Comparison of ENCODE assay signal across 14 cellular contexts in the genomic region with DNA sequence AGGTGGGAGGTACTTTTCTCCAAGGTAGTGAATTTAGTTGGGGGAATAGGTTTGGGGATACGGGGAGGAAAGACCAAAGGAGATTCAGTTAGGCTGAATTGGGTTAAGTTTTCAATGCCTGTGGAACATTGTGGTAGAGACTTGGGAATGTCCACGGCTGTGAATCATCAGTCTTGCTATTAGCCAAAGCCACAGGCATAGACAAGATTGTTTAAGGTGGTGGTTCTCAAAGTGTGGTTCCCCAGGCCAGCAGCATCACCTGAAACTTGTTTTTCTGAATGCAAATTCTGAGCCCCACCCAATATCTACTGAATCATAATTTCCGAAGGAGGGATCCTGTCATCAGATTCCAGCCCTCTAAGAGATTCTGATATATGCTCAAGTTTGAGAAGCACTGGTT.
DNase-seq lines count a peak whose midpoint lies in the region; ATAC-seq and TF ChIP-seq lines count a peak whose summit lies in the region.
"Had no signal": no experiment of that assay in that cellular context is flagged by ENCODE, and none has a peak within 500 bp of the region (broad histone marks: within the 10 kb centered on the region; RNA-seq: fewer than 3 reads in every experiment).

No MANE protein-coding gene starts in this region.

- peak; percentile 15 for DNase-seq in EL
- DNase-seq in RWPE2 (ENCODE audit: low spot score), result no peak
- DNase-seq in epithelial cell of esophagus (ENCODE audit: low read depth), result peak; percentile 68
- DNase-seq in renal cortical epithelial cell (ENCODE audit: low read depth), result peak; percentile 60
- no peak for DNase-seq in T-helper 1 cell
- DNase-seq in Kasumi-1 (lab: John Stamatoyannopoulos, UW), result no peak
- no peak for DNase-seq in DMS153 (lab: John Stamatoyannopoulos, UW)
- DNase-seq: Caco-2; CD4-positive, CD25-positive, alpha-beta regulatory T cell; NCI-H1436; NCI-H2029; NCI-H2171; NCI-H446 had no signal

- H3K9me3 ChIP-seq in RWPE2 (ENCODE audit: severe bottlenecking), result no peaks in the 10 kb centered on the region
- H3K9me3 ChIP-seq: Caco-2 had no signal

- H3K4me1 ChIP-seq in RWPE2 (ENCODE audit: insufficient read depth, poor library complexity, severe bottlenecking), result no peaks in the 10 kb centered on the region
- H3K4me1 ChIP-seq: Caco-2 had no signal

- no peaks in the 10 kb centered on the region for H3K36me3 ChIP-seq in RWPE2 (ENCODE audit: low read depth)

- no peak for TF ChIP-seq CTCF in RWPE2 (IDR thresholded peaks at IDR 0.05; ENCODE audit: poor library complexity, severe bottlenecking)
- TF ChIP-seq CTCF in epithelial cell of esophagus (IDR thresholded peaks at IDR 0.05; ENCODE audit: insufficient read depth, low read depth, low read length, missing control alignments), result no peak

- ATAC-seq in RWPE2 (ENCODE audit: low read depth), result peak; percentile 33; the same call in 1 of the 3 replicates
- ATAC-seq: GM23338 had no signal

- H3K4me3 ChIP-seq in RWPE2 (ENCODE audit: severe bottlenecking) (no peak overlapping the region), epithelial cell of esophagus (ENCODE audit: low read length) (no peak overlapping the region)
- H3K4me3 ChIP-seq: GM23338 had no signal

- H3K27me3 ChIP-seq in RWPE2 (ENCODE audit: insufficient read depth, poor library complexity, severe bottlenecking), result no peaks in the 10 kb centered on the region

- no peak overlapping the region for H3K27ac ChIP-seq in RWPE2 (ENCODE audit: poor library complexity, severe bottlenecking)

Comparison
In these comparisons a context has a peak if more than half of its experiments do, and no peak if none do; other contexts are left out.
1. DNase-seq: peak in EL (single experiment), epithelial cell of esophagus (single experiment) and renal cortical epithelial cell (single experiment); none in RWPE2 (single experiment), T-helper 1 cell (0 of 5), Kasumi-1 (0 of 2) and DMS153 (single experiment).